8 cellular contexts compared by ENCODE assay signal in genomic region chr12:12813120-12814101, GRCh38. TPM values are rescaled to one million over a fixed set of nuclear protein-coding genes. Genes with fewer than 3 reads are reported as not detected.
DNase-seq lines count a peak whose midpoint lies in the region; ATAC-seq and TF ChIP-seq lines count a peak whose summit lies in the region.

TSS of gene DDX47 (plus strand) at chr12:12813346. CDS start at chr12:12813368, 22 bp downstream.

- peak within 1 kb of the TSS; percentile 18 to 61 for H3K27ac ChIP-seq in mucosa of rectum (ENCODE audit: low read depth in 2 of 2, low read length in 2 of 2)

- peak; percentile 84 for TF ChIP-seq CTCF in epithelial cell of proximal tubule (conservative IDR thresholded peaks at IDR 0.05; ENCODE audit: low read depth, low read length)

- peaks cover 7 to 14% of the 10 kb centered on the region in 2 donors for H3K4me1 ChIP-seq in mucosa of rectum (ENCODE audit: control insufficient read depth in 2 of 2, insufficient read depth in 2 of 2, low read length in 2 of 2)

- H3K9ac ChIP-seq in mucosa of rectum (ENCODE audit: low read depth in 1 of 2, low read length in 2 of 2) = peak within 1 kb of the TSS; percentile 82 to 98

- H3K36me3 ChIP-seq in mucosa of rectum (ENCODE audit: control insufficient read depth in 2 of 2, insufficient read depth in 2 of 2, low read length in 2 of 2) = peaks cover 2 to 3% of the 10 kb centered on the region in 2 donors

- DNase-seq in DMS 273 (lab: John Stamatoyannopoulos, UW; ENCODE audit: unreplicated experiment) (peak; percentile 95), HuH-7.5 (ENCODE audit: low spot score) (peak; percentile 79), OCI-M1 (lab: John Stamatoyannopoulos, UW) (peak; percentile 97), activated T-cell treated with anti-CD3 and anti-CD28 coated beads for 4 hours (peak; percentile 97), epithelial cell of proximal tubule (ENCODE audit: low read depth) (no peak)
- peak; percentile 99 for DNase-seq in stimulated activated CD8-positive, alpha-beta memory T cell treated with anti-CD3 and anti-CD28 coated beads, Interleukin-4, amount 100 ng/mL, for 48 hours

- no peaks in the 10 kb centered on the region for H3K27me3 ChIP-seq in mucosa of rectum (ENCODE audit: control insufficient read depth in 2 of 2, insufficient read depth in 2 of 2, low read length in 2 of 2)

- H3K4me3 ChIP-seq in epithelial cell of proximal tubule (ENCODE audit: low read depth, low read length) = peak within 1 kb of the TSS; percentile 91
- peak within 1 kb of the TSS; percentile 90 to 99 for H3K4me3 ChIP-seq in mucosa of rectum (ENCODE audit: low read length in 2 of 2)

- no peaks in the 10 kb centered on the region for H3K9me3 ChIP-seq in mucosa of rectum (ENCODE audit: control insufficient read depth in 2 of 2, low read length in 2 of 2)

- peak; percentile 80 for ATAC-seq in GM21423 (IDR thresholded peaks at IDR 0.05; ENCODE audit: unreplicated experiment)

RNA-seq across cellular contexts. Expression of gene DDX47, which starts in this region (rescaled TPM):
- 106 and 110 TPM in 2 replicates for total RNA-seq in epithelial cell of proximal tubule
